In the genomic region with DNA sequence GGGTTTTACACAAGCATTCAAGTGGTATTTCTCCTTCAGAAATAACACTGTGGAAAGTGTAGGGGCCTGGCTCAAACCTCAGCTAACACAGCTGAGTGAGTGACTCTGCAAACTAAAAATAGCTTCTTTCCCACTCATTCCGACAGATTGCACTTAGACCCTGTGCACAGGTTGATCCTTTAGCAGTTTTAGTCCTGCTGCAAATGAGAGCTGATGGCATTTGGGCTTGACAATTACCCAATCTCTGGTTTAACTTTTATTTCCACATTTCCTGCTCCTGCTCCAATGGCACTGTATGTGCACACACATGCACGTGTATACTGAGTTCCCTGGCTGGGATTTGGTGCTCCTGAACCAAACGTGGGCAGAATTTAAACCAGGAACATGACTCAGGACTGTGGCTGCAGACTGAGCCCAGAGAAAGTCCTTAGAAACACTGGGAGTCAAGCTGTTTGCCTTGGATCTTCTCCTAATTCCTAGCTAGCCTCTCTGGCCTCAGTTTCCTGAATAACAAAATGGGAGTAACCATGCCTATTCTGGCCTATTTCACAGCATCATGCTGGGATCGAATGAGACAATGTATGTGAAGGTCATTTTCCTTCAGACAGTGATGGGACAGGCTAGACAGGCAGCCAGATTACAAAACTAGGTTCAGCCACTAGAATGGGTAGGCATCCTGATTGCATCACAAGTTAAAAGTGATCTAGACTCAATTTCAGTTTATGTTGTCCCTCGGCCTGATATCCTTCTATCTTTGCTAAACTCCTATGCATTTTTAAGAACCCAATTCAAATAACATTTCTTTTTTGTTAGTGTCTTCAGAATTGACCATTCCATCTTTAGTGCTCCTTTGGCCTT, we compare ENCODE assay signal across 18 cellular contexts. TPM values are rescaled to one million over a fixed set of nuclear protein-coding genes. Genes with fewer than 3 reads are reported as not detected.
A peak's percentile ranks its signal among the peaks of the same experiment; 100 is the strongest.
DNase-seq lines count a peak whose midpoint lies in the region; ATAC-seq and TF ChIP-seq lines count a peak whose summit lies in the region.
"Had no signal": no experiment of that assay in that cellular context is flagged by ENCODE, and none has a peak within 500 bp of the region (broad histone marks: within the 10 kb centered on the region; RNA-seq: fewer than 3 reads in every experiment).

No MANE protein-coding gene starts in this region.

- POLR2A ChIA-PET in activated CD8-positive, alpha-beta T cell treated with anti-CD3 and anti-CD28 coated beads for 36 hours (lab: Charles Lee): no interaction called here
- POLR2A ChIA-PET in naive thymus-derived CD4-positive, alpha-beta T cell (lab: Charles Lee): no interaction called here

- H3K27ac ChIP-seq in angular gyrus (ENCODE audit: low read depth, low read length): peak overlapping the region; percentile 59
- peak overlapping the region in 9 of 10 donors; percentile 29 to 83 (median 70) for H3K27ac ChIP-seq in heart right ventricle
- H3K27ac ChIP-seq in gastrocnemius medialis: peak overlapping the region; percentile 78 to 90 (median 80)
- H3K27ac ChIP-seq in naive thymus-derived CD4-positive, alpha-beta T cell (ENCODE audit: low read depth, low read length): no peak overlapping the region

- no peak overlapping the region for H3K27ac Mint-ChIP-seq in activated CD8-positive, alpha-beta T cell treated with anti-CD3 and anti-CD28 coated beads for 36 hours
- no peak overlapping the region for H3K27ac Mint-ChIP-seq in naive thymus-derived CD4-positive, alpha-beta T cell
- H3K27ac Mint-ChIP-seq: activated CD4-positive, alpha-beta memory T cell treated with anti-CD3 and anti-CD28 coated beads, Interleukin-2, amount 10 ng/mL, durations not matched to agents 7 days and 5 days; B cell; dendritic cell treated with granulocyte-macrophage colony-stimulating factor and Interleukin-4, amounts not matched to agents 40 ng/mL and 50 ng/mL, for 4 days; natural killer cell had no signal

- CTCF ChIA-PET in activated CD8-positive, alpha-beta T cell treated with anti-CD3 and anti-CD28 coated beads for 36 hours (lab: Charles Lee): no interaction called here
- CTCF ChIA-PET in naive thymus-derived CD4-positive, alpha-beta T cell (lab: Charles Lee): no interaction called here

- intact Hi-C loops in heart right ventricle (cut with DNase I): no loop called here
- intact Hi-C loops in gastrocnemius medialis (cut with DNase I; ENCODE audit: low total_unique reads): loop anchor here (1.0 kb wide), 1 partner anchor 32 kb away; no protein-coding TSS in a partner anchor
- intact Hi-C loops in activated CD8-positive, alpha-beta T cell treated with anti-CD3 and anti-CD28 coated beads for 36 hours (cut with micrococcal nuclease): no loop called here
- intact Hi-C loops in naive thymus-derived CD4-positive, alpha-beta T cell (cut with micrococcal nuclease): no loop called here

- H3K4me1 Mint-ChIP-seq in activated CD8-positive, alpha-beta T cell treated with anti-CD3 and anti-CD28 coated beads for 36 hours (ENCODE audit: low read depth): no peaks in the 10 kb centered on the region
- H3K4me1 Mint-ChIP-seq in naive thymus-derived CD4-positive, alpha-beta T cell: peaks cover 0 to 5% (median 0%) of the 10 kb centered on the region in 7 donors
- H3K4me1 Mint-ChIP-seq: activated CD4-positive, alpha-beta memory T cell treated with anti-CD3 and anti-CD28 coated beads, Interleukin-2, amount 10 ng/mL, durations not matched to agents 7 days and 5 days; B cell; natural killer cell had no signal

- ATAC-seq in heart right ventricle (peak; percentile 65 to 96 (median 92)), gastrocnemius medialis (peak; percentile 92 to 93)
- no peak for ATAC-seq in activated CD8-positive, alpha-beta T cell treated with anti-CD3 and anti-CD28 coated beads for 36 hours
- ATAC-seq in naive thymus-derived CD4-positive, alpha-beta T cell: no peak
- ATAC-seq: natural killer cell, SK-N-SH treated with all-trans-retinoic acid at 6 μM for 48 hours had no signal

- no peak overlapping the region for H3K4me3 Mint-ChIP-seq in activated CD8-positive, alpha-beta T cell treated with anti-CD3 and anti-CD28 coated beads for 36 hours
- H3K4me3 Mint-ChIP-seq in naive thymus-derived CD4-positive, alpha-beta T cell: no peak overlapping the region
- H3K4me3 Mint-ChIP-seq: activated CD4-positive, alpha-beta memory T cell treated with anti-CD3 and anti-CD28 coated beads, Interleukin-2, amount 10 ng/mL, durations not matched to agents 7 days and 5 days; B cell; dendritic cell treated with granulocyte-macrophage colony-stimulating factor and Interleukin-4, amounts not matched to agents 40 ng/mL and 50 ng/mL, for 4 days; natural killer cell had no signal

- H3K4me3 ChIP-seq in heart right ventricle: no peak overlapping the region
- H3K4me3 ChIP-seq in gastrocnemius medialis: no peak overlapping the region
- no peak overlapping the region for H3K4me3 ChIP-seq in naive thymus-derived CD4-positive, alpha-beta T cell (ENCODE audit: low read length)

- H3K36me3 ChIP-seq in heart right ventricle: peaks cover 0 to 88% (median 4%) of the 10 kb centered on the region in 9 donors
- H3K36me3 ChIP-seq in gastrocnemius medialis: peaks cover 0 to 11% of the 10 kb centered on the region in 2 donors
- H3K36me3 ChIP-seq in naive thymus-derived CD4-positive, alpha-beta T cell (ENCODE audit: control insufficient read depth in 2 of 3, insufficient read depth in 3 of 3, low read length in 3 of 3): peaks cover 0 to 88% (median 12%) of the 10 kb centered on the region in 3 experiments

- DNase-seq in LHCN-M2 (ENCODE audit: low read depth): peak; percentile 23
- DNase-seq in heart right ventricle: peak in 1 of 2 donors; percentile 14
- DNase-seq in gastrocnemius medialis: peak; percentile 32 to 78
- no peak for DNase-seq in DMS114 treated with DMSO at 0.1 percent for 48 hours (lab: John Stamatoyannopoulos, UW; ENCODE audit: unreplicated experiment)
- no peak for DNase-seq in SHP77 treated with DMSO at 0.1 percent for 48 hours (lab: John Stamatoyannopoulos, UW)
- DNase-seq in activated CD8-positive, alpha-beta T cell treated with anti-CD3 and anti-CD28 coated beads for 36 hours: no peak
- DNase-seq in naive thymus-derived CD4-positive, alpha-beta T cell: no peak
- DNase-seq: activated CD4-positive, alpha-beta memory T cell treated with anti-CD3 and anti-CD28 coated beads, Interleukin-2, amount 10 ng/mL, durations not matched to agents 7 days and 5 days; amniotic stem cell; KG1; natural killer cell; NCI-H1694; NCI-H446 treated with DMSO at 0.1 percent for 48 hours; OCI-M1 had no signal

- H3K4me1 ChIP-seq in heart right ventricle (peaks cover 0 to 27% (median 10%) of the 10 kb centered on the region in 9 donors), gastrocnemius medialis (peaks cover 30 to 32% of the 10 kb centered on the region in 2 donors)
- H3K4me1 ChIP-seq in naive thymus-derived CD4-positive, alpha-beta T cell (ENCODE audit: control insufficient read depth in 2 of 2, insufficient read depth in 2 of 2, low read length in 2 of 2): no peaks in the 10 kb centered on the region

- H3K27me3 Mint-ChIP-seq in activated CD8-positive, alpha-beta T cell treated with anti-CD3 and anti-CD28 coated beads for 36 hours: no peaks in the 10 kb centered on the region
- H3K27me3 Mint-ChIP-seq in naive thymus-derived CD4-positive, alpha-beta T cell: no peaks in the 10 kb centered on the region
- H3K27me3 Mint-ChIP-seq: activated CD4-positive, alpha-beta memory T cell treated with anti-CD3 and anti-CD28 coated beads, Interleukin-2, amount 10 ng/mL, durations not matched to agents 7 days and 5 days; B cell; dendritic cell treated with granulocyte-macrophage colony-stimulating factor and Interleukin-4, amounts not matched to agents 40 ng/mL and 50 ng/mL, for 4 days had no signal

- TF ChIP-seq CTCF in heart right ventricle (IDR thresholded peaks at IDR 0.05) (no peak), gastrocnemius medialis (IDR thresholded peaks at IDR 0.05 in 4 of 5, conservative IDR thresholded peaks at IDR 0.05 in 1 of 5) (no peak)
- TF ChIP-seq CTCF in activated CD8-positive, alpha-beta T cell treated with anti-CD3 and anti-CD28 coated beads for 36 hours (IDR thresholded peaks at IDR 0.05): no peak

- no peaks in the 10 kb centered on the region for H3K9me3 ChIP-seq in heart right ventricle
- H3K9me3 ChIP-seq in gastrocnemius medialis: no peaks in the 10 kb centered on the region
- H3K9me3 ChIP-seq in naive thymus-derived CD4-positive, alpha-beta T cell (ENCODE audit: control insufficient read depth in 2 of 3, low read length in 3 of 3): no peaks in the 10 kb centered on the region

- H3K36me3 Mint-ChIP-seq in activated CD8-positive, alpha-beta T cell treated with anti-CD3 and anti-CD28 coated beads for 36 hours (ENCODE audit: low read depth): peaks cover 52% of the 10 kb centered on the region
- peaks cover 28 to 92% (median 76%) of the 10 kb centered on the region in 5 donors for H3K36me3 Mint-ChIP-seq in naive thymus-derived CD4-positive, alpha-beta T cell

- no peaks in the 10 kb centered on the region for H3K9me3 Mint-ChIP-seq in activated CD8-positive, alpha-beta T cell treated with anti-CD3 and anti-CD28 coated beads for 36 hours
- H3K9me3 Mint-ChIP-seq in naive thymus-derived CD4-positive, alpha-beta T cell: no peaks in the 10 kb centered on the region
- H3K9me3 Mint-ChIP-seq: activated CD4-positive, alpha-beta memory T cell treated with anti-CD3 and anti-CD28 coated beads, Interleukin-2, amount 10 ng/mL, durations not matched to agents 7 days and 5 days; dendritic cell treated with granulocyte-macrophage colony-stimulating factor and Interleukin-4, amounts not matched to agents 40 ng/mL and 50 ng/mL, for 4 days; natural killer cell had no signal

- H3K27me3 ChIP-seq in heart right ventricle (no peaks in the 10 kb centered on the region), gastrocnemius medialis (no peaks in the 10 kb centered on the region)
- H3K27me3 ChIP-seq in naive thymus-derived CD4-positive, alpha-beta T cell (ENCODE audit: control insufficient read depth in 2 of 2, insufficient read depth in 2 of 2, low read length in 2 of 2): no peaks in the 10 kb centered on the region

- in situ Hi-C loops in gastrocnemius medialis (cut with MboI; ENCODE audit: low sequenced_read_pairs in 4 of 4): no loop called here

- 46 to 53% methylated on average over 5 of the region's 5 CpGs for WGBS in heart right ventricle, 2 donors

- no peak for TF ChIP-seq POLR2A in gastrocnemius medialis (IDR thresholded peaks at IDR 0.05)

RNA-seq across cellular contexts. Expression of a gene that starts 58.2 kb away (rescaled TPM):
- total RNA-seq in LHCN-M2 (2014; rRNA removed) (11.4 and 15.3 TPM in 2 replicates), heart right ventricle (10 to 100 TPM; 14.8 to 25.3 (median 19.8) TPM), gastrocnemius medialis (10 to 100 TPM; 11.8 to 34.7 (median 24.5) TPM)
- 24.9 TPM for polyA plus RNA-seq in LHCN-M2 (2012)
- 100 to 1,000 TPM in 1 of 2 donors, 10 to 100 TPM in 1; 19.8 to 105 TPM for polyA plus RNA-seq in heart right ventricle
- 10 to 100 TPM; 56.2 to 64.4 TPM for total RNA-seq in activated CD8-positive, alpha-beta T cell treated with anti-CD3 and anti-CD28 coated beads for 36 hours
- total RNA-seq in naive thymus-derived CD4-positive, alpha-beta T cell: 10 to 100 TPM; 35.0 to 57.7 (median 52.9) TPM
- polyA plus RNA-seq in naive thymus-derived CD4-positive, alpha-beta T cell: 10 to 100 TPM; 77.0 to 93.5 TPM

Comparison
In these comparisons a context has a peak if more than half of its experiments do, and no peak if none do; other contexts are left out.
1. DNase-seq: peak in LHCN-M2 (single experiment) and gastrocnemius medialis (2 of 2); none in DMS114 treated with DMSO at 0.1 percent for 48 hours (single experiment), SHP77 treated with DMSO at 0.1 percent for 48 hours (single experiment), activated CD8-positive, alpha-beta T cell treated with anti-CD3 and anti-CD28 coated beads for 36 hours (single experiment) and naive thymus-derived CD4-positive, alpha-beta T cell (0 of 9).
2. ATAC-seq: peak in heart right ventricle (8 of 8) and gastrocnemius medialis (2 of 2); none in activated CD8-positive, alpha-beta T cell treated with anti-CD3 and anti-CD28 coated beads for 36 hours (single experiment) and naive thymus-derived CD4-positive, alpha-beta T cell (single experiment).